In the genomic region with DNA sequence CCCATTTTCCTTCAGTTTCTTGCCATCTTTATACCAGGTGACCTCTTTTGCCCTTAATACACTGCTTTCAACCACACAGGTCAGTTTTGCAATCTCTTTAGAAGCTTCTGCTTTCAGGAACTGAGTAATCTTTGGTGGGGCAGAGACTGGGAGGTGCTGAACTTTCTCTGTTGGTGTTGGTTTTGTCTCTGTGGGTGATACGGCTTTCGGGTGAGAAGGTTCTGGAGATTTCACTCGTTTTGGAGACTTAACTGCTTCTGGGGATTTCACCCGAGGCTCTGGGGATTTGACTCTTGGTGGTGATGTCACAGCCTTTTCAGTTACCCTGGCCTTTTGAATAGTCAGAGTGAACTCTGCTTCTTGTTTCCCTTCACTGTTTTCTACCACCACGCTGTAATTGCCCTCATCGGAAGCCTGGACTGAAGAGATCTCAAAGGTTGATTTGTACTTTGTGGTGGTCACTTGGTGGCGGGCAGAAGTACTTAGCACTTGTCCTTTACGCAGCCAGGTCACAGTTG, we compare ENCODE assay signal across 9 cellular contexts. TPM values are rescaled to one million over a fixed set of nuclear protein-coding genes. Genes with fewer than 3 reads are reported as not detected.
DNase-seq lines count a peak whose midpoint lies in the region; ATAC-seq and TF ChIP-seq lines count a peak whose summit lies in the region.
"Had no signal": no experiment of that assay in that cellular context is flagged by ENCODE, and none has a peak within 500 bp of the region (broad histone marks: within the 10 kb centered on the region; RNA-seq: fewer than 3 reads in every experiment).

No MANE protein-coding gene starts in this region.

- TF ChIP-seq CTCF in spleen (IDR thresholded peaks at IDR 0.05 in 8 of 11, conservative IDR thresholded peaks at IDR 0.05 in 3 of 11), result no peak
- no peak for TF ChIP-seq CTCF in gastroesophageal sphincter (IDR thresholded peaks at IDR 0.05)

- TF ChIP-seq POLR2A in spleen (IDR thresholded peaks at IDR 0.05) (no peak), gastroesophageal sphincter (IDR thresholded peaks at IDR 0.05) (no peak)

- H3K4me3 ChIP-seq in spleen, result peak overlapping the region in 2 of 8 donors; percentile 0 to 48
- H3K4me3 ChIP-seq in gastroesophageal sphincter, result no peak overlapping the region
- H3K4me3 ChIP-seq: A549 had no signal

- H3K27me3 ChIP-seq in spleen (replicated peaks in 1 of 7) (no peaks in the 10 kb centered on the region), gastroesophageal sphincter (no peaks in the 10 kb centered on the region)

- H3K36me3 ChIP-seq in spleen (peaks cover 0 to 59% (median 28%) of the 10 kb centered on the region in 6 donors), gastroesophageal sphincter (peaks cover 0 to 47% of the 10 kb centered on the region in 2 donors)

- peak; percentile 94 for ATAC-seq in activated CD4-positive, CD25-positive, alpha-beta regulatory T cell treated with anti-CD3 and anti-CD28 coated beads, Interleukin-2, amount 50 U/mL, for 24 hours
- ATAC-seq in HG02885 (IDR thresholded peaks at IDR 0.05; ENCODE audit: poor library complexity, unreplicated experiment), result peak; percentile 94
- no peak for ATAC-seq in gastroesophageal sphincter
- ATAC-seq: A549 had no signal

- no peak for DNase-seq in activated CD4-positive, CD25-positive, alpha-beta regulatory T cell (lab: John Stamatoyannopoulos, UW)
- DNase-seq in spleen (no peak), NCI-H748 treated with DMSO at 0.1 percent for 48 hours (lab: John Stamatoyannopoulos, UW) (no peak), NCI-H1417 treated with DMSO at 0.1 percent for 48 hours (lab: John Stamatoyannopoulos, UW) (no peak)

- H3K27ac ChIP-seq in spleen (peak overlapping the region in 7 of 8 donors; percentile 62 to 89 (median 84)), gastroesophageal sphincter (no peak overlapping the region)
- H3K27ac ChIP-seq: A549 had no signal

- no peaks in the 10 kb centered on the region for H3K9me3 ChIP-seq in spleen
- H3K9me3 ChIP-seq in gastroesophageal sphincter, result no peaks in the 10 kb centered on the region
- H3K9me3 ChIP-seq: A549 had no signal

- peaks cover 45% of the 10 kb centered on the region for H3K4me1 Mint-ChIP-seq in T-helper 1 cell treated with Interleukin-12 subunit alpha and Interleukin-12 subunit beta and Interleukin-4 antibody, amounts not matched to agents 30 μg/mL and 1 μg/mL, for 36 hours (ENCODE audit: low read depth)

- peak overlapping the region; percentile 49 for H3K4me3 Mint-ChIP-seq in T-helper 1 cell treated with Interleukin-12 subunit alpha and Interleukin-12 subunit beta and Interleukin-4 antibody, amounts not matched to agents 30 μg/mL and 1 μg/mL, for 36 hours

- WGBS in spleen, 5 donors, result 35 to 63% (median 49%) methylated on average over 8 of the region's 8 CpGs
- 62 to 77% methylated on average over 4 to 6 of the region's 8 CpGs for WGBS in gastroesophageal sphincter (ENCODE audit: low coverage in 1 of 2), 2 donors

- TF ChIP-seq EP300 in gastroesophageal sphincter (IDR thresholded peaks at IDR 0.05), result no peak

- H3K27ac Mint-ChIP-seq in T-helper 1 cell treated with Interleukin-12 subunit alpha and Interleukin-12 subunit beta and Interleukin-4 antibody, amounts not matched to agents 30 μg/mL and 1 μg/mL, for 36 hours, result peak overlapping the region; percentile 37

- intact Hi-C loops in spleen (cut with DNase I; ENCODE audit: low total_unique reads), result no loop called here

- H3K4me1 ChIP-seq in spleen (peaks cover 0 to 61% (median 12%) of the 10 kb centered on the region in 6 donors), gastroesophageal sphincter (no peaks in the 10 kb centered on the region)
- H3K4me1 ChIP-seq: A549 had no signal

- peaks cover 55% of the 10 kb centered on the region for H3K36me3 Mint-ChIP-seq in T-helper 1 cell treated with Interleukin-12 subunit alpha and Interleukin-12 subunit beta and Interleukin-4 antibody, amounts not matched to agents 30 μg/mL and 1 μg/mL, for 36 hours (ENCODE audit: low read depth)

- H3K27me3 Mint-ChIP-seq in T-helper 1 cell treated with Interleukin-12 subunit alpha and Interleukin-12 subunit beta and Interleukin-4 antibody, amounts not matched to agents 30 μg/mL and 1 μg/mL, for 36 hours (ENCODE audit: low read depth), result no peaks in the 10 kb centered on the region

- no peaks in the 10 kb centered on the region for H3K9me3 Mint-ChIP-seq in T-helper 1 cell treated with Interleukin-12 subunit alpha and Interleukin-12 subunit beta and Interleukin-4 antibody, amounts not matched to agents 30 μg/mL and 1 μg/mL, for 36 hours

RNA-seq across cellular contexts. Expression of a gene that starts 50.4 kb away (rescaled TPM):
- total RNA-seq in spleen (10 to 100 TPM; 16.0 to 36.9 (median 24.8) TPM), gastroesophageal sphincter (10 to 100 TPM; 21.4 to 35.6 (median 31.8) TPM)
- polyA plus RNA-seq in spleen, result 1 to 10 TPM; 2.0 to 3.8 (median 2.3) TPM

RNA-seq across cellular contexts. Expression of a gene that starts 52.3 kb away (rescaled TPM):
- total RNA-seq in spleen (1 to 10 TPM; 3.0 to 5.8 (median 3.7) TPM), gastroesophageal sphincter (10 to 100 TPM in 2 of 4 donors, 1 to 10 TPM in 2; 7.3 to 21.9 (median 12.6) TPM)
- polyA plus RNA-seq in spleen, result 1 to 10 TPM; 1.8 to 5.1 (median 3.1) TPM

Comparison
In these comparisons a context has a peak if more than half of its experiments do, and no peak if none do; other contexts are left out.
1. H3K27ac ChIP-seq: peak in spleen (7 of 8); none in gastroesophageal sphincter (0 of 4).